In the genomic region with DNA sequence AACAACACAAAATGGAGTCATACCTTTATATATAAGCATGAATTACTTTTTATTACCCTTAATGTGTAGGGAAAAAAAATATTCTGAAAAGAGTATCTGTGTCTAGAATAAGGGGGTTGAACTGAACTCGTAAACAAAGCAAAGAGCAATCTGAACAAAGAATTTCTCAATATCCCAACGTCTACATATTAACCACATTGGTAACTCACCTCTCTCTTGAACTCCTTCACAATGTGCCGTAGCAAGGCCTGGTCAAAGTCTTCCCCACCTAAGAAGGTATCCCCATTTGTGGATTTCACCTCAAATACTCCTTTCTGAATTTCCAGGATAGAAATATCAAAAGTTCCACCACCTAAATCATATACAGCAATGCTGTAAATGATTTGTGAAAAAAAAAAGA, we compare ENCODE assay signal across 1 cellular context.
TF ChIP-seq lines count a peak whose summit lies in the region.

No MANE protein-coding gene starts in this region.

TF ChIP-seq in K562, 482 proteins besides CTCF, POLR2A, EP300 and RAD21:
- TF ChIP-seq POLR2AphosphoS5 (IDR thresholded peaks at IDR 0.05; ENCODE audit: control insufficient read depth, insufficient read depth, low read depth, low read length) (0 out of 2 replicates have a peak, but pooled peaks have one; percentile 22), NEUROD1 (IDR thresholded peaks at IDR 0.05; ENCODE audit: borderline replicate concordance, low read depth, low read length, partially characterized antibody) (no peak), ZNF140 (CRISPR knock-in tag; IDR thresholded peaks at IDR 0.05) (no peak), RBFOX2 (IDR thresholded peaks at IDR 0.05; ENCODE audit: low read depth, low read length) (peak; percentile 36; the same call in 1 of the 2 replicates), GTF2F1 (IDR thresholded peaks at IDR 0.05; ENCODE audit: low read depth, low read length) (no peak)
- TF ChIP-seq, protein P1, sequence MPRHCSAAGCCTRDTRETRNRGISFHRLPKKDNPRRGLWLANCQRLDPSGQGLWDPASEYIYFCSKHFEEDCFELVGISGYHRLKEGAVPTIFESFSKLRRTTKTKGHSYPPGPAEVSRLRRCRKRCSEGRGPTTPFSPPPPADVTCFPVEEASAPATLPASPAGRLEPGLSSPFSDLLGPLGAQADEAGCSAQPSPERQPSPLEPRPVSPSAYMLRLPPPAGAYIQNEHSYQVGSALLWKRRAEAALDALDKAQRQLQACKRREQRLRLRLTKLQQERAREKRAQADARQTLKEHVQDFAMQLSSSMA (CRISPR knock-in tag; IDR thresholded peaks at IDR 0.05): no peak
- TF ChIP-seq, protein P2, sequence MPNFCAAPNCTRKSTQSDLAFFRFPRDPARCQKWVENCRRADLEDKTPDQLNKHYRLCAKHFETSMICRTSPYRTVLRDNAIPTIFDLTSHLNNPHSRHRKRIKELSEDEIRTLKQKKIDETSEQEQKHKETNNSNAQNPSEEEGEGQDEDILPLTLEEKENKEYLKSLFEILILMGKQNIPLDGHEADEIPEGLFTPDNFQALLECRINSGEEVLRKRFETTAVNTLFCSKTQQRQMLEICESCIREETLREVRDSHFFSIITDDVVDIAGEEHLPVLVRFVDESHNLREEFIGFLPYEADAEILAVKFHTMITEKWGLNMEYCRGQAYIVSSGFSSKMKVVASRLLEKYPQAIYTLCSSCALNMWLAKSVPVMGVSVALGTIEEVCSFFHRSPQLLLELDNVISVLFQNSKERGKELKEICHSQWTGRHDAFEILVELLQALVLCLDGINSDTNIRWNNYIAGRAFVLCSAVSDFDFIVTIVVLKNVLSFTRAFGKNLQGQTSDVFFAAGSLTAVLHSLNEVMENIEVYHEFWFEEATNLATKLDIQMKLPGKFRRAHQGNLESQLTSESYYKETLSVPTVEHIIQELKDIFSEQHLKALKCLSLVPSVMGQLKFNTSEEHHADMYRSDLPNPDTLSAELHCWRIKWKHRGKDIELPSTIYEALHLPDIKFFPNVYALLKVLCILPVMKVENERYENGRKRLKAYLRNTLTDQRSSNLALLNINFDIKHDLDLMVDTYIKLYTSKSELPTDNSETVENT (CRISPR knock-in tag; IDR thresholded peaks at IDR 0.05): no peak
